ENCODE assay signal across 15 cellular contexts in genomic region chr6:122214605-122215318, GRCh38.
DNase-seq lines count a peak whose midpoint lies in the region; ATAC-seq and TF ChIP-seq lines count a peak whose summit lies in the region.
"Had no signal": no experiment of that assay in that cellular context is flagged by ENCODE, and none has a peak within 500 bp of the region (broad histone marks: within the 10 kb centered on the region; RNA-seq: fewer than 3 reads in every experiment).

No MANE protein-coding gene starts in this region.

- peak overlapping the region; percentile 1 for H2AFZ ChIP-seq in neural progenitor cell (replicated peaks)

- no peaks in the 10 kb centered on the region for H4K20me1 ChIP-seq in neural progenitor cell (ENCODE audit: low read depth)
- H4K20me1 ChIP-seq: BLaER1 had no signal

- no peaks in the 10 kb centered on the region for H3K36me3 ChIP-seq in neural progenitor cell
- H3K36me3 ChIP-seq in gastrocnemius medialis = no peaks in the 10 kb centered on the region
- H3K36me3 ChIP-seq: BLaER1 had no signal

- ATAC-seq in gastrocnemius medialis (peak; percentile 95 to 98), GM18867 (IDR thresholded peaks at IDR 0.05; ENCODE audit: unreplicated experiment) (no peak)

- H3K4me3 ChIP-seq in neural progenitor cell = no peak overlapping the region
- H3K4me3 ChIP-seq in gastrocnemius medialis = no peak overlapping the region
- H3K4me3 ChIP-seq: BLaER1 had no signal

- no peaks in the 10 kb centered on the region for H3F3A ChIP-seq in neural progenitor cell (ENCODE audit: low read depth)

- no peaks in the 10 kb centered on the region for H3K27me3 Mint-ChIP-seq in neural progenitor cell (ENCODE audit: insufficient read depth, low read depth)
- no peaks in the 10 kb centered on the region for H3K27me3 Mint-ChIP-seq in endothelial cell (ENCODE audit: unreplicated experiment)
- H3K27me3 Mint-ChIP-seq: CD8-positive, alpha-beta memory T cell had no signal

- no peak overlapping the region for H3K4me2 ChIP-seq in neural progenitor cell
- H3K4me2 ChIP-seq: BLaER1 had no signal

- H3K9me3 Mint-ChIP-seq in neural progenitor cell (no peaks in the 10 kb centered on the region), endothelial cell (ENCODE audit: unreplicated experiment) (no peaks in the 10 kb centered on the region)
- H3K9me3 Mint-ChIP-seq: H9 had no signal

- no peak overlapping the region for H3K27ac ChIP-seq in neural progenitor cell
- peak overlapping the region; percentile 80 to 85 (median 84) for H3K27ac ChIP-seq in gastrocnemius medialis
- H3K27ac ChIP-seq: BLaER1 had no signal

- H3K27me3 ChIP-seq in neural progenitor cell (no peaks in the 10 kb centered on the region), gastrocnemius medialis (no peaks in the 10 kb centered on the region)
- H3K27me3 ChIP-seq: BLaER1 had no signal

- no peak overlapping the region for H3K4me3 Mint-ChIP-seq in neural progenitor cell
- H3K4me3 Mint-ChIP-seq in endothelial cell (ENCODE audit: unreplicated experiment) = no peak overlapping the region
- H3K4me3 Mint-ChIP-seq: CD8-positive, alpha-beta memory T cell; H9 had no signal

- H3K9me3 ChIP-seq in neural progenitor cell (ENCODE audit: low read depth) = no peaks in the 10 kb centered on the region
- no peaks in the 10 kb centered on the region for H3K9me3 ChIP-seq in gastrocnemius medialis
- H3K9me3 ChIP-seq: BLaER1, Caco-2 had no signal

- H3K36me3 Mint-ChIP-seq in neural progenitor cell = no peaks in the 10 kb centered on the region
- no peaks in the 10 kb centered on the region for H3K36me3 Mint-ChIP-seq in endothelial cell (ENCODE audit: low read depth, unreplicated experiment)
- H3K36me3 Mint-ChIP-seq: CD8-positive, alpha-beta memory T cell had no signal

- intact Hi-C loops in gastrocnemius medialis (cut with DNase I; ENCODE audit: low total_unique reads) = no loop called here

- H3K4me1 Mint-ChIP-seq in neural progenitor cell (no peaks in the 10 kb centered on the region), endothelial cell (ENCODE audit: unreplicated experiment) (no peaks in the 10 kb centered on the region)
- H3K4me1 Mint-ChIP-seq: CD8-positive, alpha-beta memory T cell had no signal

- TF ChIP-seq POLR2A in gastrocnemius medialis (IDR thresholded peaks at IDR 0.05) = no peak

- TF ChIP-seq CTCF in neural progenitor cell (IDR thresholded peaks at IDR 0.05) = no peak
- TF ChIP-seq CTCF in gastrocnemius medialis (IDR thresholded peaks at IDR 0.05 in 4 of 5, conservative IDR thresholded peaks at IDR 0.05 in 1 of 5) = no peak
- TF ChIP-seq CTCF in endothelial cell (IDR thresholded peaks at IDR 0.05; ENCODE audit: unreplicated experiment) = no peak

- DNase-seq in DMS114 treated with DMSO at 0.1 percent for 48 hours (lab: John Stamatoyannopoulos, UW; ENCODE audit: unreplicated experiment) = peak; percentile 41
- peak; percentile 38 for DNase-seq in fibroblast of gingiva (ENCODE audit: low read depth)
- DNase-seq in neural progenitor cell (ENCODE audit: low spot score) = no peak
- peak in 1 of 2 donors; percentile 66 for DNase-seq in gastrocnemius medialis
- DNase-seq in NCI-H187 treated with DMSO at 0.1 percent for 48 hours (lab: John Stamatoyannopoulos, UW) = no peak
- DNase-seq in NCI-H2107 (lab: John Stamatoyannopoulos, UW) = no peak
- DNase-seq in endothelial cell (ENCODE audit: low spot score) = no peak
- DNase-seq: 8988T; AML-193; Caco-2; CD8-positive, alpha-beta memory T cell; GOT3; H9 had no signal

- H3K4me1 ChIP-seq in neural progenitor cell (no peaks in the 10 kb centered on the region), gastrocnemius medialis (peaks cover 6 to 18% of the 10 kb centered on the region in 2 donors)
- H3K4me1 ChIP-seq: BLaER1, Caco-2 had no signal

- in situ Hi-C loops in gastrocnemius medialis (cut with MboI; ENCODE audit: low sequenced_read_pairs in 4 of 4) = no loop called here

- H3K27ac Mint-ChIP-seq in neural progenitor cell (peak overlapping the region; percentile 46), endothelial cell (ENCODE audit: unreplicated experiment) (no peak overlapping the region)
- H3K27ac Mint-ChIP-seq: H9 had no signal

- no peaks in the 10 kb centered on the region for H3K79me2 ChIP-seq in neural progenitor cell (ENCODE audit: low read depth)

- no peak overlapping the region for H3K9ac ChIP-seq in neural progenitor cell
- H3K9ac ChIP-seq: BLaER1 had no signal

Comparison
In these comparisons a context has a peak if more than half of its experiments do, and no peak if none do; other contexts are left out.
1. DNase-seq: peak in DMS114 treated with DMSO at 0.1 percent for 48 hours (single experiment) and fibroblast of gingiva (single experiment); none in neural progenitor cell (single experiment), NCI-H187 treated with DMSO at 0.1 percent for 48 hours (single experiment), NCI-H2107 (single experiment) and endothelial cell (single experiment).